Comparison of ENCODE assay signal across 8 cellular contexts in genomic region chr9:136791466-136792276, GRCh38. TPM values are rescaled to one million over a fixed set of nuclear protein-coding genes. Genes with fewer than 3 reads are reported as not detected.
DNase-seq lines count a peak whose midpoint lies in the region; ATAC-seq, FAIRE-seq and TF ChIP-seq lines count a peak whose summit lies in the region.

No MANE protein-coding gene starts in this region.

- no peak for FAIRE-seq in urothelium cell line (lab: Jason Lieb, UNC)

- H3K27me3 ChIP-seq in GM06990 (replicated peaks; ENCODE audit: control insufficient read depth, insufficient read depth, low read length) (no peaks in the 10 kb centered on the region; the same call in 1 of the 2 replicates), foreskin keratinocyte (peaks cover 8% of the 10 kb centered on the region)

- DNase-seq in GM06990 (ENCODE audit: extremely low read depth, insufficient read length), result peak; percentile 75
- peak; percentile 21 for DNase-seq in OCI-M2 (lab: John Stamatoyannopoulos, UW; ENCODE audit: unreplicated experiment)
- peak; percentile 58 for DNase-seq in activated T-helper 9 cell treated with anti-CD3 and anti-CD28 coated beads, Interleukin-2, amount 50 U/mL, for 16 hours (ENCODE audit: low read depth)
- DNase-seq in foreskin keratinocyte, result peak; percentile 60 to 77
- peak in 7 of 10 donors; percentile 26 to 88 (median 53) for DNase-seq in posterior cingulate gyrus
- peak; percentile 61 for DNase-seq in urothelium cell line (ENCODE audit: low spot score)

- peak; percentile 24 for ATAC-seq in HG03196 (IDR thresholded peaks at IDR 0.05; ENCODE audit: unreplicated experiment)
- ATAC-seq in foreskin keratinocyte, result peak; percentile 73
- ATAC-seq in HG03571 (IDR thresholded peaks at IDR 0.05; ENCODE audit: unreplicated experiment), result no peak

- H3K4me3 ChIP-seq in GM06990 (replicated peaks; ENCODE audit: low read depth, low read length), result peak overlapping the region; percentile 73

- H3K4me1 ChIP-seq in foreskin keratinocyte, result peaks cover 3% of the 10 kb centered on the region

- peak overlapping the region; percentile 100 for H3K27ac ChIP-seq in foreskin keratinocyte

- H3K36me3 ChIP-seq in GM06990 (ENCODE audit: control insufficient read depth, insufficient read depth, low read length), result no peaks in the 10 kb centered on the region; the same call in 1 of the 2 replicates

- peak; percentile 99 for TF ChIP-seq CTCF in GM06990 (IDR thresholded peaks at IDR 0.05; ENCODE audit: insufficient read depth, low read length, poor library complexity, severe bottlenecking)
- peak; percentile 99 for TF ChIP-seq CTCF in foreskin keratinocyte (conservative IDR thresholded peaks at IDR 0.05)

- intact Hi-C loops in posterior cingulate gyrus (cut with DNase I), result loop anchor here (5.0 to 10.0 kb wide), 2 partner anchors 51 to 153 kb away; partner anchors contain the start of genes AJM1, C8G and FBXW5

RNA-seq across cellular contexts. Expression of gene TMEM141, which starts 0.5 kb away (rescaled TPM):
- total RNA-seq in foreskin keratinocyte, result 107 and 108 TPM in 2 replicates
- 175 and 181 TPM in 2 replicates for polyA plus RNA-seq in foreskin keratinocyte

RNA-seq across cellular contexts. Expression of gene CCDC183, which starts 4.5 kb away (rescaled TPM):
- not detected in 2 replicates for total RNA-seq in foreskin keratinocyte
- polyA plus RNA-seq in foreskin keratinocyte, result 0.06 TPM in 1 of 2 replicates, not detected in the other

RNA-seq across cellular contexts. Expression of gene RABL6, which starts 16.1 kb away (rescaled TPM):
- 91.8 and 98.4 TPM in 2 replicates for total RNA-seq in foreskin keratinocyte
- 84.6 and 87.2 TPM in 2 replicates for polyA plus RNA-seq in foreskin keratinocyte

RNA-seq across cellular contexts. Expression of gene LCN15, which starts 27.4 kb away (rescaled TPM):
- not detected in 2 replicates for total RNA-seq in foreskin keratinocyte
- polyA plus RNA-seq in foreskin keratinocyte, result not detected in 2 replicates

RNA-seq across cellular contexts. Expression of gene LCN8, which starts 33.6 kb away (rescaled TPM):
- total RNA-seq in foreskin keratinocyte, result not detected in 2 replicates
- not detected in 2 replicates for polyA plus RNA-seq in foreskin keratinocyte

Comparison
In these comparisons a context has a peak if more than half of its experiments do, and no peak if none do; other contexts are left out.
1. DNase-seq: peak in every context shown above with its lines; median percentile 75 in GM06990; 68 in foreskin keratinocyte; 61 in urothelium cell line; 58 in activated T-helper 9 cell treated with anti-CD3 and anti-CD28 coated beads, Interleukin-2, amount 50 U/mL, for 16 hours; 53 in posterior cingulate gyrus; 21 in OCI-M2.